20 cellular contexts compared by ENCODE assay signal in the genomic region with DNA sequence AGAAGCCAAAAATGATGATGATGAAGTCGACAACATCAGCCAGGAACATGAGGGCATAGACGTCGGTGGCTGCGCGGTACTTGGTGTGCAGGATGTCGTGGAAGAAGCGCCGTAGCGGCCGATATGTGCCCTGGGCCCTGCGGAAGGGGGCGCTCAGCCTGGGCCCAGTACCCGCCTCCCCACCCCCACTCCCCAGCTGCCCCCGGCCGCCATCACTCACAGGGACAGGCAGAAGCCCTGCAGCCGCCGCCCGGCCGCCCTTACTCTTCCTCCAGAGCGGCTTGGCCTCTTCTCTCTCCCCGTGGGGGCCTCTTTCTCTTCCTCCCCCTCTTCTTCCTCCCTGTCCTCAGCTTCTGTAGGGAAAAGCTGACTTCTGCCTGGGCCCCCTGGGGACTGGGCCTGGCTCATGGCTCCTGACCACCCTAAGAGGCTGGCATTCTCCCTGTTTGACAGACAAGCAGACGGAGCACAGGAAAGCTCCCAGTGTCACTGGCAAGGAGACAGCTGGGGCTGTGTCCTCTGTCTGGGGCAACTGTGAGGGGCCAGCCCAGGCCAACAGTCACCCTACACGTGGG. TPM values are rescaled to one million over a fixed set of nuclear protein-coding genes. Genes with fewer than 3 reads are reported as not detected.
DNase-seq lines count a peak whose midpoint lies in the region; ATAC-seq, FAIRE-seq and TF ChIP-seq lines count a peak whose summit lies in the region.
"Had no signal": no experiment of that assay in that cellular context is flagged by ENCODE, and none has a peak within 500 bp of the region (broad histone marks: within the 10 kb centered on the region; RNA-seq: fewer than 3 reads in every experiment).

No MANE protein-coding gene starts in this region.

- TF ChIP-seq EP300 in K562 (IDR thresholded peaks at IDR 0.05; ENCODE audit: low read length), result no peak

- H4K20me1 ChIP-seq in IMR-90 (ENCODE audit: insufficient read depth, low read length) (peaks cover 24% of the 10 kb centered on the region), K562 (replicated peaks; ENCODE audit: control insufficient read depth, insufficient read depth, low read length) (no peaks in the 10 kb centered on the region)

- H3K4me3 Mint-ChIP-seq in activated naive CD8-positive, alpha-beta T cell, result peak overlapping the region; percentile 32
- H3K4me3 Mint-ChIP-seq in activated naive CD8-positive, alpha-beta T cell treated with anti-CD3 and anti-CD28 coated beads, Interleukin-2, amount 50 U/mL, for 24 hours, result no peak overlapping the region
- no peak overlapping the region for H3K4me3 Mint-ChIP-seq in stimulated activated memory B cell treated with anti-CD40 and anti-IgM and Interleukin-4, amounts not matched to agents 10 μg/mL and 1 μg/mL and 100 μg/mL, for 72 hours

- no peak overlapping the region for H4K91ac ChIP-seq in IMR-90 (ENCODE audit: insufficient read depth, low read depth, low read length)

- no peaks in the 10 kb centered on the region for H3K9me3 Mint-ChIP-seq in activated naive CD8-positive, alpha-beta T cell (ENCODE audit: low read depth)
- H3K9me3 Mint-ChIP-seq in activated naive CD8-positive, alpha-beta T cell treated with anti-CD3 and anti-CD28 coated beads, Interleukin-2, amount 50 U/mL, for 24 hours, result no peaks in the 10 kb centered on the region
- no peaks in the 10 kb centered on the region for H3K9me3 Mint-ChIP-seq in stimulated activated memory B cell treated with anti-CD40 and anti-IgM and Interleukin-4, amounts not matched to agents 10 μg/mL and 1 μg/mL and 100 μg/mL, for 72 hours

- no peaks in the 10 kb centered on the region for H3K36me3 Mint-ChIP-seq in activated naive CD8-positive, alpha-beta T cell
- H3K36me3 Mint-ChIP-seq in activated naive CD8-positive, alpha-beta T cell treated with anti-CD3 and anti-CD28 coated beads, Interleukin-2, amount 50 U/mL, for 24 hours (ENCODE audit: low read depth), result peaks cover 14% of the 10 kb centered on the region
- peaks cover 82% of the 10 kb centered on the region for H3K36me3 Mint-ChIP-seq in stimulated activated memory B cell treated with anti-CD40 and anti-IgM and Interleukin-4, amounts not matched to agents 10 μg/mL and 1 μg/mL and 100 μg/mL, for 72 hours

- in situ Hi-C loops in IMR-90 (cut with MboI; ENCODE audit: low sequenced_read_pairs) (no loop called here), K562 (cut with MboI) (no loop called here)

- TF ChIP-seq POLR2A in IMR-90 (IDR thresholded peaks at IDR 0.05; ENCODE audit: low read depth, low read length), result no peak
- TF ChIP-seq POLR2A in K562 (conservative IDR thresholded peaks at IDR 0.05), result 0 out of 2 replicates have a peak, but pooled peaks have one; percentile 34

- H3K56ac ChIP-seq in IMR-90 (ENCODE audit: extremely low read depth, insufficient read depth, low read length), result no peak overlapping the region

- no peak overlapping the region for H2AK5ac ChIP-seq in IMR-90 (ENCODE audit: low read depth, low read length)

- FAIRE-seq in K562 (lab: Jason Lieb, UNC), result no peak
- FAIRE-seq: H54 had no signal

- no peaks in the 10 kb centered on the region for H3K9me3 ChIP-seq in IMR-90 (ENCODE audit: control insufficient read depth, insufficient read depth, low read length)
- 0 out of 2 replicates have a peak, but pooled peaks cover 2% of the 10 kb centered on the region for H3K9me3 ChIP-seq in K562 (replicated peaks; ENCODE audit: control insufficient read depth, insufficient read depth, low read depth, low read length)
- H3K9me3 ChIP-seq: BE2C, MG63 had no signal

- TSS peak; percentile 28 for BruUV-seq in IMR-90 (replicated peaks; lab: Mats Ljungman, UMichigan)
- BruUV-seq in K562 (replicated peaks; lab: Mats Ljungman, UMichigan), result no TSS peak

- H2BK15ac ChIP-seq in IMR-90 (ENCODE audit: low read depth, low read length), result no peak overlapping the region

- H3K36me3 ChIP-seq in IMR-90 (ENCODE audit: control insufficient read depth, insufficient read depth, low read length) (peaks cover 95% of the 10 kb centered on the region), K562 (ENCODE audit: control insufficient read depth, insufficient read depth, low read length) (peaks cover 100% of the 10 kb centered on the region)

- 89% methylated on average over 4 of the region's 23 CpGs; no CpG with 5 or more reads in 1 of the 2 experiments for WGBS in IMR-90 (ENCODE audit: extremely low coverage in 2 of 2, insufficient read length in 1 of 2), 2 experiments
- WGBS in K562 (ENCODE audit: insufficient coverage, low coverage, missing lambda C conversion rate), result 94% methylated on average over 12 of the region's 23 CpGs

- H3K9me1 ChIP-seq in IMR-90 (ENCODE audit: insufficient read depth, low read length), result no peaks in the 10 kb centered on the region
- H3K9me1 ChIP-seq in K562 (ENCODE audit: control insufficient read depth, insufficient read depth, low read length), result peaks cover 3% of the 10 kb centered on the region

- TF ChIP-seq CTCF in IMR-90 (conservative IDR thresholded peaks at IDR 0.05; ENCODE audit: low read depth, low read length), result no peak
- TF ChIP-seq CTCF in K562 (IDR thresholded peaks at IDR 0.05 in 2 of 3, conservative IDR thresholded peaks at IDR 0.05 in 1 of 3; ENCODE audit: insufficient read depth in 2 of 3, low read depth in 1 of 3, low read length in 3 of 3), result no peak

- H3K27ac ChIP-seq in IMR-90 (ENCODE audit: insufficient read depth, low read length), result no peak overlapping the region
- no peak overlapping the region for H3K27ac ChIP-seq in K562 (ENCODE audit: extremely low read depth, low read depth, low read length)

- H3K4me1 Mint-ChIP-seq in activated naive CD8-positive, alpha-beta T cell (ENCODE audit: low read depth), result no peaks in the 10 kb centered on the region
- H3K4me1 Mint-ChIP-seq in activated naive CD8-positive, alpha-beta T cell treated with anti-CD3 and anti-CD28 coated beads, Interleukin-2, amount 50 U/mL, for 24 hours, result no peaks in the 10 kb centered on the region
- no peaks in the 10 kb centered on the region for H3K4me1 Mint-ChIP-seq in stimulated activated memory B cell treated with anti-CD40 and anti-IgM and Interleukin-4, amounts not matched to agents 10 μg/mL and 1 μg/mL and 100 μg/mL, for 72 hours

- no peak overlapping the region for H2BK20ac ChIP-seq in IMR-90 (ENCODE audit: low read depth, low read length)

- H3K23ac ChIP-seq in IMR-90 (ENCODE audit: low read depth, low read length), result no peak overlapping the region

- no peak overlapping the region for H4K5ac ChIP-seq in IMR-90 (ENCODE audit: low read depth, low read length)

- H3K4ac ChIP-seq in IMR-90 (ENCODE audit: low read depth, low read length), result no peak overlapping the region

- no peak overlapping the region for H3K27ac Mint-ChIP-seq in activated naive CD8-positive, alpha-beta T cell
- no peak overlapping the region for H3K27ac Mint-ChIP-seq in activated naive CD8-positive, alpha-beta T cell treated with anti-CD3 and anti-CD28 coated beads, Interleukin-2, amount 50 U/mL, for 24 hours
- H3K27ac Mint-ChIP-seq in stimulated activated memory B cell treated with anti-CD40 and anti-IgM and Interleukin-4, amounts not matched to agents 10 μg/mL and 1 μg/mL and 100 μg/mL, for 72 hours, result peak overlapping the region; percentile 57

- no peak overlapping the region for H3K18ac ChIP-seq in IMR-90 (ENCODE audit: low read depth, low read length)

- H2AK9ac ChIP-seq in IMR-90 (replicated peaks; ENCODE audit: low read depth, low read length, poor library complexity), result no peak overlapping the region

- H3K4me2 ChIP-seq in IMR-90 (ENCODE audit: low read depth, low read length), result no peak overlapping the region
- no peak overlapping the region for H3K4me2 ChIP-seq in K562 (ENCODE audit: insufficient read depth, low read length)

- H3K4me1 ChIP-seq in IMR-90 (ENCODE audit: control insufficient read depth, insufficient read depth, low read length), result no peaks in the 10 kb centered on the region
- H3K4me1 ChIP-seq in K562 (replicated peaks in 1 of 2; ENCODE audit: control insufficient read depth in 2 of 2, insufficient read depth in 2 of 2, low read length in 2 of 2), result peaks cover 0 to 49% of the 10 kb centered on the region in 2 experiments; a peak in 1 of 5 replicates

- no peak overlapping the region for H3K9ac ChIP-seq in IMR-90 (ENCODE audit: low read depth, low read length)
- no peak overlapping the region for H3K9ac ChIP-seq in K562 (ENCODE audit: insufficient read depth in 1 of 2, low read depth in 2 of 2, low read length in 2 of 2)

- peaks cover 5 to 22% of the 10 kb centered on the region in 2 experiments; a peak in 3 of 4 replicates for H3K79me1 ChIP-seq in IMR-90 (ENCODE audit: low read depth in 1 of 2, low read length in 2 of 2)

- POLR2A ChIA-PET in IMR-90 (lab: Charles Lee; ENCODE audit: unreplicated experiment) (no interaction called here), K562 (lab: Yijun Ruan, JAX) (interaction anchor here (0.6 to 1.1 kb wide), 5 partner anchors 10 to 439 kb away, joined by 3 read pairs; no protein-coding TSS in a partner anchor)

- H2BK120ac ChIP-seq in IMR-90 (ENCODE audit: low read depth, low read length), result no peak overlapping the region

- no peak overlapping the region for H4K8ac ChIP-seq in IMR-90 (ENCODE audit: low read depth in 2 of 2, low read length in 2 of 2)

- H2BK5ac ChIP-seq in IMR-90 (ENCODE audit: low read depth, low read length, poor library complexity, severe bottlenecking), result no peak overlapping the region

- no peaks in the 10 kb centered on the region for H3K27me3 Mint-ChIP-seq in activated naive CD8-positive, alpha-beta T cell
- H3K27me3 Mint-ChIP-seq in activated naive CD8-positive, alpha-beta T cell treated with anti-CD3 and anti-CD28 coated beads, Interleukin-2, amount 50 U/mL, for 24 hours, result no peaks in the 10 kb centered on the region
- no peaks in the 10 kb centered on the region for H3K27me3 Mint-ChIP-seq in stimulated activated memory B cell treated with anti-CD40 and anti-IgM and Interleukin-4, amounts not matched to agents 10 μg/mL and 1 μg/mL and 100 μg/mL, for 72 hours

- intact Hi-C loops in IMR-90 (cut with micrococcal nuclease) (no loop called here), K562 (cut with micrococcal nuclease) (no loop called here)

- H3K27me3 ChIP-seq in IMR-90 (ENCODE audit: control insufficient read depth, insufficient read depth, low read length) (no peaks in the 10 kb centered on the region), K562 (ENCODE audit: control insufficient read depth in 2 of 2, insufficient read depth in 2 of 2, low read length in 2 of 2) (no peaks in the 10 kb centered on the region; a peak in 1 of 5 replicates)
- H3K27me3 ChIP-seq: BE2C, MG63 had no signal

- dilution Hi-C loops in IMR-90 (cut with HindIII; ENCODE audit: low sequenced_read_pairs, unreplicated experiment), result no loop called here

- H3K79me2 ChIP-seq in K562 (ENCODE audit: control insufficient read depth, insufficient read depth, low read length), result no peaks in the 10 kb centered on the region; the same call in 2 of the 3 replicates

- H3K4me3 ChIP-seq in IMR-90 (ENCODE audit: insufficient read depth, low read depth, low read length) (no peak overlapping the region), K562 (no peak overlapping the region)
- H3K4me3 ChIP-seq: MG63 had no signal

- no peak for DNase-seq in activated naive CD8-positive, alpha-beta T cell treated with anti-CD3 and anti-CD28 coated beads, Interleukin-2, amount 50 U/mL, for 24 hours
- DNase-seq in IMR-90, result no peak
- no peak for DNase-seq in K562 (ENCODE audit: extremely low read depth in 1 of 4, low spot score in 3 of 4)
- DNase-seq in left lobe of liver (ENCODE audit: low spot score), result no peak
- DNase-seq: BE2C, DMS79, Kasumi-1, MG63, NCI-H1417, NCI-H187, NCI-H446 treated with DMSO at 0.1 percent for 48 hours, NCI-H526 treated with DMSO at 0.1 percent for 48 hours, PC-3, SHP77 treated with DMSO at 0.1 percent for 48 hours had no signal

- no peak overlapping the region for H3K14ac ChIP-seq in IMR-90 (replicated peaks; ENCODE audit: low read depth, low read length)

- ATAC-seq in activated naive CD8-positive, alpha-beta T cell treated with anti-CD3 and anti-CD28 coated beads, Interleukin-2, amount 50 U/mL, for 24 hours, result no peak
- ATAC-seq in IMR-90 (ENCODE audit: low read depth) (no peak), K562 (no peak), left lobe of liver (no peak), HG03521 (IDR thresholded peaks at IDR 0.05; ENCODE audit: unreplicated experiment) (no peak)
- ATAC-seq in stimulated activated memory B cell treated with anti-CD40 and anti-IgM and Interleukin-4, amounts not matched to agents 10 μg/mL and 1 μg/mL and 100 μg/mL, for 72 hours, result no peak
- ATAC-seq: PC-3 had no signal

- CTCF ChIA-PET in IMR-90 (lab: Yijun Ruan, JAX), result no interaction called here
- CTCF ChIA-PET in K562 (lab: Yijun Ruan, JAX; ENCODE audit: low intra/inter-chr PET ratio), result no interaction called here

- H2AFZ ChIP-seq in IMR-90 (replicated peaks; ENCODE audit: low read length, poor library complexity), result no peak overlapping the region
- H2AFZ ChIP-seq in K562 (ENCODE audit: low read depth, low read length), result no peak overlapping the region

- TF ChIP-seq RAD21 in IMR-90 (IDR thresholded peaks at IDR 0.05; ENCODE audit: low read length) (no peak), K562 (CRISPR knock-in tag; conservative IDR thresholded peaks at IDR 0.05 in 1 of 2, IDR thresholded peaks at IDR 0.05 in 1 of 2) (no peak)

RNA-seq across cellular contexts. Expression of a gene that starts 14.2 kb away (rescaled TPM):
- 12.8 and 12.9 TPM in 2 replicates for total RNA-seq in IMR-90 (2012; rRNA removed)
- 18.4 and 23.4 TPM in 2 replicates for polyA plus RNA-seq in IMR-90 (2012; rRNA removed)
- 16.4 and 19.7 TPM in 2 replicates for polyA plus RNA-seq in IMR-90 (2012; cell fraction: cytosol; rRNA removed)
- polyA plus RNA-seq in IMR-90 (2012; cell fraction: nucleus; rRNA removed; ENCODE audit: low replicate concordance), result 25.5 and 154 TPM in 2 replicates
- 45.3 and 159 TPM in 2 replicates for total RNA-seq in K562 (2011; cell fraction: chromatin; rRNA removed; ENCODE audit: low replicate concordance)
- 114 and 148 TPM in 2 replicates for total RNA-seq in K562 (2011; cell fraction: nucleolus; rRNA removed)
- 48.7 and 66.7 TPM in 2 replicates for total RNA-seq in K562 (2011; cell fraction: nucleoplasm; rRNA removed)
- total RNA-seq in K562 (2014; rRNA removed), result 55.4 and 68.9 TPM in 2 replicates
- 7.2 and 11.9 TPM in 2 replicates for total RNA-seq in K562 (2014; rRNA removed; fragmentation: Illumina TruSeq; extraction: Trizol)
- total RNA-seq in K562 (2015; rRNA removed; fragmentation: Illumina TruSeq; extraction: Trizol), result 41.1 and 49.2 TPM in 2 replicates
- 105 and 106 TPM in 2 replicates for total RNA-seq in K562 (2021)
- 23.2 and 30.1 TPM in 2 replicates for polyA plus RNA-seq in K562 (2011; rRNA removed)
- 40.2 and 96.8 TPM in 2 replicates for polyA plus RNA-seq in K562 (2011; cell fraction: cytosol; rRNA removed)
- 102 and 136 TPM in 2 replicates for polyA plus RNA-seq in K562 (2011; cell fraction: nucleus; rRNA removed)
- 34.1 and 51.7 TPM in 2 replicates for polyA plus RNA-seq in K562 (2012)
- polyA plus RNA-seq in K562 (2014; fragmentation: Illumina TruSeq; extraction: Trizol), result 17.7 and 46.9 TPM in 2 replicates
- 1 to 10 TPM; 1.3 to 3.0 TPM for polyA plus RNA-seq in K562 (2014; fragmentation: Nextera tagmentation; extraction: Ambion mirVana)
- polyA plus RNA-seq in K562 (2014; rRNA removed), result 63.4 and 76.6 TPM in 2 replicates
- polyA minus RNA-seq in K562 (2011; rRNA and poly(A)+ RNA removed), result 9.4 and 14.4 TPM in 2 replicates
- polyA minus RNA-seq in K562 (2011; cell fraction: cytosol; rRNA and poly(A)+ RNA removed), result 48.0 and 51.1 TPM in 2 replicates
- 40.7 and 44.1 TPM in 2 replicates for polyA minus RNA-seq in K562 (2011; cell fraction: nucleus; rRNA and poly(A)+ RNA removed)
- 8.3 TPM for total RNA-seq in left lobe of liver

RNA-seq across cellular contexts. Expression of a gene that starts 14.3 kb away (rescaled TPM):
- 6.9 and 8.1 TPM in 2 replicates for total RNA-seq in IMR-90 (2012; rRNA removed)
- 17.4 and 24.1 TPM in 2 replicates for polyA plus RNA-seq in IMR-90 (2012; rRNA removed)
- polyA plus RNA-seq in IMR-90 (2012; cell fraction: cytosol; rRNA removed), result 13.4 and 20.8 TPM in 2 replicates
- 31.6 and 83.7 TPM in 2 replicates for polyA plus RNA-seq in IMR-90 (2012; cell fraction: nucleus; rRNA removed; ENCODE audit: low replicate concordance)
- 58.8 and 182 TPM in 2 replicates for total RNA-seq in K562 (2011; cell fraction: chromatin; rRNA removed; ENCODE audit: low replicate concordance)
- 89.5 and 92.7 TPM in 2 replicates for total RNA-seq in K562 (2011; cell fraction: nucleolus; rRNA removed)
- total RNA-seq in K562 (2011; cell fraction: nucleoplasm; rRNA removed), result 60.1 and 64.4 TPM in 2 replicates
- 46.9 and 61.6 TPM in 2 replicates for total RNA-seq in K562 (2014; rRNA removed)
- total RNA-seq in K562 (2014; rRNA removed; fragmentation: Illumina TruSeq; extraction: Trizol), result 6.1 and 7.3 TPM in 2 replicates
- total RNA-seq in K562 (2015; rRNA removed; fragmentation: Illumina TruSeq; extraction: Trizol), result 19.5 and 22.3 TPM in 2 replicates
- 60.3 and 61.2 TPM in 2 replicates for total RNA-seq in K562 (2021)
- 26.5 and 37.4 TPM in 2 replicates for polyA plus RNA-seq in K562 (2011; rRNA removed)
- 37.8 and 90.9 TPM in 2 replicates for polyA plus RNA-seq in K562 (2011; cell fraction: cytosol; rRNA removed)
- polyA plus RNA-seq in K562 (2011; cell fraction: nucleus; rRNA removed), result 118 and 185 TPM in 2 replicates
- 23.8 and 39.8 TPM in 2 replicates for polyA plus RNA-seq in K562 (2012)
- polyA plus RNA-seq in K562 (2014; fragmentation: Illumina TruSeq; extraction: Trizol), result 12.7 and 27.9 TPM in 2 replicates
- polyA plus RNA-seq in K562 (2014; fragmentation: Nextera tagmentation; extraction: Ambion mirVana), result under 1 TPM; 0.56 to 0.96 TPM
- 59.4 and 65.6 TPM in 2 replicates for polyA plus RNA-seq in K562 (2014; rRNA removed)
- polyA minus RNA-seq in K562 (2011; rRNA and poly(A)+ RNA removed), result 7.0 and 12.0 TPM in 2 replicates
- polyA minus RNA-seq in K562 (2011; cell fraction: cytosol; rRNA and poly(A)+ RNA removed), result 41.2 and 44.5 TPM in 2 replicates
- polyA minus RNA-seq in K562 (2011; cell fraction: nucleus; rRNA and poly(A)+ RNA removed), result 33.4 and 39.2 TPM in 2 replicates
- 10.4 TPM for total RNA-seq in left lobe of liver

RNA-seq across cellular contexts. Expression of a gene that starts 34.2 kb away (rescaled TPM):
- not detected in 2 replicates for total RNA-seq in IMR-90 (2012; rRNA removed)
- 0.21 and 0.34 TPM in 2 replicates for polyA plus RNA-seq in IMR-90 (2012; rRNA removed)
- polyA plus RNA-seq in IMR-90 (2012; cell fraction: cytosol; rRNA removed), result 0.19 and 0.21 TPM in 2 replicates
- polyA plus RNA-seq in IMR-90 (2012; cell fraction: nucleus; rRNA removed; ENCODE audit: low replicate concordance), result 0.11 and 0.23 TPM in 2 replicates
- 0.79 and 2.9 TPM in 2 replicates for total RNA-seq in K562 (2011; cell fraction: chromatin; rRNA removed; ENCODE audit: low replicate concordance)
- 3.2 and 3.7 TPM in 2 replicates for total RNA-seq in K562 (2011; cell fraction: nucleolus; rRNA removed)
- total RNA-seq in K562 (2011; cell fraction: nucleoplasm; rRNA removed), result 0.95 and 1.1 TPM in 2 replicates
- 2.7 and 4.1 TPM in 2 replicates for total RNA-seq in K562 (2014; rRNA removed)
- total RNA-seq in K562 (2014; rRNA removed; fragmentation: Illumina TruSeq; extraction: Trizol), result 0.15 and 0.19 TPM in 2 replicates
- total RNA-seq in K562 (2015; rRNA removed; fragmentation: Illumina TruSeq; extraction: Trizol), result 0.72 and 0.87 TPM in 2 replicates
- total RNA-seq in K562 (2021), result 2.5 and 3.1 TPM in 2 replicates
- 0.88 and 3.0 TPM in 2 replicates for polyA plus RNA-seq in K562 (2011; rRNA removed)
- polyA plus RNA-seq in K562 (2011; cell fraction: cytosol; rRNA removed), result 3.2 and 5.5 TPM in 2 replicates
- polyA plus RNA-seq in K562 (2011; cell fraction: nucleus; rRNA removed), result 2.9 and 3.8 TPM in 2 replicates
- polyA plus RNA-seq in K562 (2012), result 0.95 and 1.2 TPM in 2 replicates
- 0.70 and 1.9 TPM in 2 replicates for polyA plus RNA-seq in K562 (2014; fragmentation: Illumina TruSeq; extraction: Trizol)
- under 1 TPM in 1 of 2 experiments, not detected in 1; 0.04 TPM for polyA plus RNA-seq in K562 (2014; fragmentation: Nextera tagmentation; extraction: Ambion mirVana)
- polyA plus RNA-seq in K562 (2014; rRNA removed), result 1.5 and 2.1 TPM in 2 replicates
- polyA minus RNA-seq in K562 (2011; rRNA and poly(A)+ RNA removed), result 0.42 and 0.87 TPM in 2 replicates
- polyA minus RNA-seq in K562 (2011; cell fraction: cytosol; rRNA and poly(A)+ RNA removed), result 1.9 and 3.5 TPM in 2 replicates
- polyA minus RNA-seq in K562 (2011; cell fraction: nucleus; rRNA and poly(A)+ RNA removed), result 1.5 and 2.3 TPM in 2 replicates
- 0.43 TPM for total RNA-seq in left lobe of liver
- total RNA-seq: A673, RPMI7951 had no signal

RNA-seq across cellular contexts. Expression of a gene that starts 57.6 kb away (rescaled TPM):
- 17.2 and 18.3 TPM in 2 replicates for total RNA-seq in IMR-90 (2012; rRNA removed)
- polyA plus RNA-seq in IMR-90 (2012; rRNA removed), result 28.4 and 33.1 TPM in 2 replicates
- 28.1 and 45.4 TPM in 2 replicates for polyA plus RNA-seq in IMR-90 (2012; cell fraction: cytosol; rRNA removed)
- polyA plus RNA-seq in IMR-90 (2012; cell fraction: nucleus; rRNA removed; ENCODE audit: low replicate concordance), result 63.8 and 197 TPM in 2 replicates
- 321 and 787 TPM in 2 replicates for total RNA-seq in K562 (2011; cell fraction: chromatin; rRNA removed; ENCODE audit: low replicate concordance)
- total RNA-seq in K562 (2011; cell fraction: nucleolus; rRNA removed), result 569 and 688 TPM in 2 replicates
- total RNA-seq in K562 (2011; cell fraction: nucleoplasm; rRNA removed), result 436 and 479 TPM in 2 replicates
- total RNA-seq in K562 (2014; rRNA removed), result 89.2 and 121 TPM in 2 replicates
- 17.6 and 26.6 TPM in 2 replicates for total RNA-seq in K562 (2014; rRNA removed; fragmentation: Illumina TruSeq; extraction: Trizol)
- total RNA-seq in K562 (2015; rRNA removed; fragmentation: Illumina TruSeq; extraction: Trizol), result 45.3 and 45.5 TPM in 2 replicates
- total RNA-seq in K562 (2021), result 126 and 141 TPM in 2 replicates
- 53.9 and 168 TPM in 2 replicates for polyA plus RNA-seq in K562 (2011; rRNA removed)
- polyA plus RNA-seq in K562 (2011; cell fraction: cytosol; rRNA removed), result 114 and 126 TPM in 2 replicates
- 587 and 718 TPM in 2 replicates for polyA plus RNA-seq in K562 (2011; cell fraction: nucleus; rRNA removed)
- 111 and 112 TPM in 2 replicates for polyA plus RNA-seq in K562 (2012)
- polyA plus RNA-seq in K562 (2014; fragmentation: Illumina TruSeq; extraction: Trizol), result 32.9 and 65.4 TPM in 2 replicates
- polyA plus RNA-seq in K562 (2014; fragmentation: Nextera tagmentation; extraction: Ambion mirVana), result 10 to 100 TPM; 12.2 to 15.4 TPM
- polyA plus RNA-seq in K562 (2014; rRNA removed), result 65.6 and 82.5 TPM in 2 replicates
- 19.0 and 22.9 TPM in 2 replicates for polyA minus RNA-seq in K562 (2011; rRNA and poly(A)+ RNA removed)
- polyA minus RNA-seq in K562 (2011; cell fraction: cytosol; rRNA and poly(A)+ RNA removed), result 57.7 and 136 TPM in 2 replicates
- 78.2 and 151 TPM in 2 replicates for polyA minus RNA-seq in K562 (2011; cell fraction: nucleus; rRNA and poly(A)+ RNA removed)
- total RNA-seq in left lobe of liver, result 16.2 TPM
